Comparison of ENCODE assay signal across 8 cellular contexts in the genomic region with DNA sequence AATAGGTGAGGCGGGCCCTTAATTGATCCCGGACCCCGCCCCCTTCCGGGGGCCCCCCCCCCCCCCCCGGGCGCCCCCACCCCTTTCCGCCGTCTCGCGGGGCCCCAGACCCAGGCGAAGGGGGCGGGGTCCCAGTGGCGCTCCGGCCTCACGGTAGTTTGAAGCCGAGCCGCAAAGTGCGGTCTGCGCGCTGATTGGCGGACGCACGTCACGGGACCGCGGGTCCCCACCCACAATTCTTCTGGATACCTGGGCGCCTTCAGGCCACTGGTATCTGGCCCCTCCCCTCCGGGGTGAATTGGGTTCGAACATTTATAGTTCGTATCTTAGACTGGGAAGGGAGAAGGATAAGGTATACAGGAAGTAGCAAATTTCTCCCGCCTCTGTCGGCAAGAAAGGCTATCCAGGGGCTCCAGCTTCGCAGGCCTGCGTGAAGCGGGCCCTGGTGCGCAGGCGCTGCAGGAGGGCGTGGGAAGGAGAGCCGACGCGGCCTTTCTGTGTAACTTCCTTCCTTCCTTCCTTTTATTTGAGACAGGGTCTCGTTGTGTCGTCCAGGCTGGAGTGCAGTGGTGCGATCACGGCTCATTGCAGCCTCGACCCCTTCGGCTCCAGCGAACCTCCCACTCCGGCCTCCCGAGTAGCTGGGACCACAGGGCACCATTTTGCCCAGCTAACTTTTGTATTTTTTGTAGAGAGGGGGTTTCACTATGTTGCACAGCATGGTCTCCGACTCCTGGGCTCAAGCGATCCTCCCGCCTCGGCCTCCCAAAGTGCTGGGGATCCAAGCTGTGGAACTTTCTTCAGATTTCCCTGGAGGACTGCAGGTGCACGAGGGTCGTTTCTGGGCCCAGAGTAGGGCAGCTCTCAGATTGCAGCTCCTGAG. TPM values are rescaled to one million over a fixed set of nuclear protein-coding genes. Genes with fewer than 3 reads are reported as not detected.
DNase-seq lines count a peak whose midpoint lies in the region; ATAC-seq, FAIRE-seq and TF ChIP-seq lines count a peak whose summit lies in the region.

No MANE protein-coding gene starts in this region.

- peak overlapping the region; percentile 85 for H3K4me2 ChIP-seq in astrocyte (ENCODE audit: low read length)

- H4K20me1 ChIP-seq in astrocyte (ENCODE audit: insufficient read depth, low read length) = peaks cover 40% of the 10 kb centered on the region

- peaks cover 32% of the 10 kb centered on the region for H3K36me3 Mint-ChIP-seq in T-helper 2 cell treated with Interferon-gamma antibody and Interleukin-4, amounts not matched to agents 5 μg/mL and 100 μg/mL, for 36 hours (ENCODE audit: low read depth)
- peaks cover 9% of the 10 kb centered on the region for H3K36me3 Mint-ChIP-seq in astrocyte (ENCODE audit: low read depth, unreplicated experiment)

- peaks cover 37% of the 10 kb centered on the region for H3K4me1 Mint-ChIP-seq in T-helper 2 cell treated with Interferon-gamma antibody and Interleukin-4, amounts not matched to agents 5 μg/mL and 100 μg/mL, for 36 hours (ENCODE audit: low read depth)
- peaks cover 15% of the 10 kb centered on the region for H3K4me1 Mint-ChIP-seq in astrocyte (ENCODE audit: low read depth, unreplicated experiment)

- peaks cover 20% of the 10 kb centered on the region for H3K4me1 ChIP-seq in astrocyte (ENCODE audit: insufficient read depth, low read length)
- H3K4me1 ChIP-seq in rectal smooth muscle tissue (ENCODE audit: control insufficient read depth, insufficient read depth, low read length) = peaks cover 5% of the 10 kb centered on the region
- peaks cover 0 to 4% of the 10 kb centered on the region in 2 donors for H3K4me1 ChIP-seq in aorta (ENCODE audit: control insufficient read depth in 1 of 2, insufficient read depth in 2 of 2, low read length in 2 of 2)

- TF ChIP-seq CTCF in astrocyte (IDR thresholded peaks at IDR 0.05; ENCODE audit: insufficient read depth, low read depth, low read length) = no peak

- H3K9me3 ChIP-seq in astrocyte (ENCODE audit: insufficient read depth, low read depth, low read length) (no peaks in the 10 kb centered on the region), aorta (ENCODE audit: control insufficient read depth, low read length) (no peaks in the 10 kb centered on the region)

- peak overlapping the region; percentile 84 for H3K9ac ChIP-seq in astrocyte (ENCODE audit: low read length)
- peak overlapping the region; percentile 81 for H3K9ac ChIP-seq in rectal smooth muscle tissue (ENCODE audit: low read length)

- H3K4me3 Mint-ChIP-seq in T-helper 2 cell treated with Interferon-gamma antibody and Interleukin-4, amounts not matched to agents 5 μg/mL and 100 μg/mL, for 36 hours = peak overlapping the region; percentile 99
- peak overlapping the region; percentile 94 for H3K4me3 Mint-ChIP-seq in astrocyte (ENCODE audit: unreplicated experiment)

- TF ChIP-seq POLR2A in GM18505 (IDR thresholded peaks at IDR 0.05; ENCODE audit: borderline replicate concordance, extremely low read depth, insufficient read depth, insufficient read length) = peak; percentile 69

- peak overlapping the region; percentile 96 for H2AFZ ChIP-seq in astrocyte (ENCODE audit: low read depth, low read length)

- H3K27me3 Mint-ChIP-seq in T-helper 2 cell treated with Interferon-gamma antibody and Interleukin-4, amounts not matched to agents 5 μg/mL and 100 μg/mL, for 36 hours (ENCODE audit: low read depth) = peaks cover 10% of the 10 kb centered on the region
- H3K27me3 Mint-ChIP-seq in astrocyte (ENCODE audit: low read depth, unreplicated experiment) = no peaks in the 10 kb centered on the region

- intact Hi-C loops in aorta (cut with DNase I) = loop anchor here (2.0 to 5.0 kb wide), 4 partner anchors 31 to 38 kb away; a partner anchor contains a TSS

- WGBS in aorta, 2 donors = 9 to 11% methylated on average over 50 to 54 of the region's 56 CpGs

- H3K9me3 Mint-ChIP-seq in T-helper 2 cell treated with Interferon-gamma antibody and Interleukin-4, amounts not matched to agents 5 μg/mL and 100 μg/mL, for 36 hours = no peaks in the 10 kb centered on the region
- no peaks in the 10 kb centered on the region for H3K9me3 Mint-ChIP-seq in astrocyte (ENCODE audit: unreplicated experiment)

- ATAC-seq in GM18505 (IDR thresholded peaks at IDR 0.05; ENCODE audit: unreplicated experiment) (peak; percentile 86), HG02970 (IDR thresholded peaks at IDR 0.05; ENCODE audit: low FRiP score, unreplicated experiment) (peak; percentile 80), aorta (ENCODE audit: low FRiP score) (peak; percentile 98)

- DNase-seq in NCI-H187 treated with DMSO at 0.1 percent for 48 hours (lab: John Stamatoyannopoulos, UW) (peak; percentile 89), astrocyte (ENCODE audit: low read depth) (peak; percentile 85), hepatic stellate cell (ENCODE audit: low spot score) (peak; percentile 96), aorta (peak; percentile 98)
- peak; percentile 98 for DNase-seq in T-helper 2 cell treated with Interferon-gamma antibody and Interleukin-4, amounts not matched to agents 5 μg/mL and 100 μg/mL, for 36 hours (ENCODE audit: low spot score)

- H3K4me3 ChIP-seq in astrocyte (ENCODE audit: insufficient read depth, low read depth, low read length) (peak overlapping the region; percentile 76), rectal smooth muscle tissue (ENCODE audit: low read length) (peak overlapping the region; percentile 88), aorta (ENCODE audit: low read length in 2 of 2) (peak overlapping the region; percentile 92 to 99)

- FAIRE-seq in astrocyte (lab: Jason Lieb, UNC) = no peak

- H3K27me3 ChIP-seq in astrocyte (ENCODE audit: insufficient read depth, low read length) (no peaks in the 10 kb centered on the region), rectal smooth muscle tissue (ENCODE audit: control insufficient read depth, insufficient read depth, low read length) (no peaks in the 10 kb centered on the region), aorta (ENCODE audit: control insufficient read depth in 1 of 2, insufficient read depth in 2 of 2, low read length in 1 of 2) (no peaks in the 10 kb centered on the region)

- H3K36me3 ChIP-seq in astrocyte (ENCODE audit: insufficient read depth, low read length) = peaks cover 24% of the 10 kb centered on the region
- no peaks in the 10 kb centered on the region for H3K36me3 ChIP-seq in rectal smooth muscle tissue (ENCODE audit: control insufficient read depth, insufficient read depth, low read length)
- H3K36me3 ChIP-seq in aorta (ENCODE audit: control insufficient read depth in 1 of 2, insufficient read depth in 2 of 2, low read length in 1 of 2) = no peaks in the 10 kb centered on the region

- H3K27ac ChIP-seq in astrocyte (ENCODE audit: low read depth, low read length) (peak overlapping the region; percentile 82), rectal smooth muscle tissue (ENCODE audit: low read depth, low read length) (peak overlapping the region; percentile 86), aorta (ENCODE audit: low read depth in 1 of 2, low read length in 2 of 2) (peak overlapping the region in 1 of 2 donors; percentile 22)

- H3K27ac Mint-ChIP-seq in T-helper 2 cell treated with Interferon-gamma antibody and Interleukin-4, amounts not matched to agents 5 μg/mL and 100 μg/mL, for 36 hours = peak overlapping the region; percentile 99
- peak overlapping the region; percentile 95 for H3K27ac Mint-ChIP-seq in astrocyte (ENCODE audit: unreplicated experiment)

- H3K79me2 ChIP-seq in astrocyte (ENCODE audit: insufficient read depth, low read length) = peaks cover 40% of the 10 kb centered on the region

RNA-seq across cellular contexts. Expression of a gene that starts 0.6 kb away (rescaled TPM):
- 259 and 272 TPM in 2 replicates for total RNA-seq in astrocyte
- 100 to 1,000 TPM in 1 of 2 donors, 10 to 100 TPM in 1; 77.8 to 111 TPM for total RNA-seq in aorta
- 10 to 100 TPM; 66.6 to 86.0 TPM for polyA plus RNA-seq in aorta

RNA-seq across cellular contexts. Expression of a gene that starts 36.0 kb away (rescaled TPM):
- total RNA-seq in astrocyte (28.0 and 28.1 TPM in 2 replicates), aorta (10 to 100 TPM; 41.8 to 68.5 TPM)
- polyA plus RNA-seq in aorta = 10 to 100 TPM; 10.0 to 15.0 TPM
